In the genomic region with DNA sequence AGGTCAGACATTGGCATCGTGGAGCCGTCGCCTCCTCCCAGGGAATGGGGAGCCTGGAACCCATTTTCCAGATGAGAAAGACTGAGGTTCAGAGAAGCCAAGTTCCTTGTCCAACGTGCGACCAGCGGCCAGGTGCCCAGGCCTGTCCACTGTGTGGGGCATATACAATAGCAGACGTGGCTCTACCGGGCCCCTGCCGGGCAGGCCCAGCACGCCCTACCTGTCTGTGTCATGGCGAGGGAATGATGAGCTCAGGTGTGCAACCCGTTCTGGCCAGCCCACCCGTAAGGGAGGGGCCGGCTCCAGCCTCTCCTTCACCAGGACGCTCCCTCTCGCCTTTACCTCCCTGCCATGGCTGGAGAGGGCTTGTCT, we compare ENCODE assay signal across 9 cellular contexts. TPM values are rescaled to one million over a fixed set of nuclear protein-coding genes. Genes with fewer than 3 reads are reported as not detected.
DNase-seq lines count a peak whose midpoint lies in the region; ATAC-seq and TF ChIP-seq lines count a peak whose summit lies in the region.
"Had no signal": no experiment of that assay in that cellular context is flagged by ENCODE, and none has a peak within 500 bp of the region (broad histone marks: within the 10 kb centered on the region; RNA-seq: fewer than 3 reads in every experiment).

No MANE protein-coding gene starts in this region.

- H3K4me3 Mint-ChIP-seq in WTC11: no peak overlapping the region
- H3K4me3 Mint-ChIP-seq in stimulated activated effector memory CD8-positive, alpha-beta T cell treated with anti-CD3 and anti-CD28 coated beads, Interleukin-12 subunit alpha, Interleukin-12 subunit beta, amount 100 ng/mL, for 72 hours: peak overlapping the region; percentile 79

- H3K27ac Mint-ChIP-seq in WTC11: no peak overlapping the region
- peak overlapping the region; percentile 86 for H3K27ac Mint-ChIP-seq in stimulated activated effector memory CD8-positive, alpha-beta T cell treated with anti-CD3 and anti-CD28 coated beads, Interleukin-12 subunit alpha, Interleukin-12 subunit beta, amount 100 ng/mL, for 72 hours

- TF ChIP-seq CTCF in GM20000 (IDR thresholded peaks at IDR 0.05; ENCODE audit: extremely low read depth, missing control alignments): no peak
- TF ChIP-seq CTCF in WTC11 (IDR thresholded peaks at IDR 0.05): no peak

- CTCF ChIA-PET in WTC11 (lab: Charles Lee): interaction anchor here (0.6 to 3.2 kb wide), 5 partner anchors 8 to 186 kb away, joined by 3 to 21 read pairs (median 4); no protein-coding TSS in a partner anchor

- H3K9me3 Mint-ChIP-seq in WTC11: no peaks in the 10 kb centered on the region
- peaks cover 8% of the 10 kb centered on the region for H3K9me3 Mint-ChIP-seq in stimulated activated effector memory CD8-positive, alpha-beta T cell treated with anti-CD3 and anti-CD28 coated beads, Interleukin-12 subunit alpha, Interleukin-12 subunit beta, amount 100 ng/mL, for 72 hours

- POLR2A ChIA-PET in WTC11 (lab: Charles Lee): no interaction called here

- H3K27me3 Mint-ChIP-seq in WTC11 (ENCODE audit: low read depth): no peaks in the 10 kb centered on the region; the same call in 1 of the 2 replicates

- H3K36me3 Mint-ChIP-seq in WTC11: no peaks in the 10 kb centered on the region
- peaks cover 65% of the 10 kb centered on the region for H3K36me3 Mint-ChIP-seq in stimulated activated effector memory CD8-positive, alpha-beta T cell treated with anti-CD3 and anti-CD28 coated beads, Interleukin-12 subunit alpha, Interleukin-12 subunit beta, amount 100 ng/mL, for 72 hours

- DNase-seq in GM20000 (ENCODE audit: low spot score): peak; percentile 36
- DNase-seq in WTC11 (ENCODE audit: low spot score): no peak
- DNase-seq in stimulated activated effector memory CD8-positive, alpha-beta T cell treated with anti-CD3 and anti-CD28 coated beads, Interleukin-12 subunit alpha, Interleukin-12 subunit beta, amount 100 ng/mL, for 72 hours (ENCODE audit: low spot score in 2 of 2): no peak
- DNase-seq in NCI-H226: no peak
- no peak for DNase-seq in mucosa of gallbladder (ENCODE audit: low spot score)
- DNase-seq: amniotic stem cell, NCI-H510A treated with DMSO at 0.1 percent for 48 hours had no signal

- ATAC-seq in WTC11 (no peak), esophagus mucosa (peak; percentile 92), HG02588 (IDR thresholded peaks at IDR 0.05; ENCODE audit: unreplicated experiment) (no peak)
- ATAC-seq in stimulated activated effector memory CD8-positive, alpha-beta T cell treated with anti-CD3 and anti-CD28 coated beads, Interleukin-12 subunit alpha, Interleukin-12 subunit beta, amount 100 ng/mL, for 72 hours: no peak

- peaks cover 9% of the 10 kb centered on the region for H3K4me1 Mint-ChIP-seq in WTC11
- peaks cover 49% of the 10 kb centered on the region for H3K4me1 Mint-ChIP-seq in stimulated activated effector memory CD8-positive, alpha-beta T cell treated with anti-CD3 and anti-CD28 coated beads, Interleukin-12 subunit alpha, Interleukin-12 subunit beta, amount 100 ng/mL, for 72 hours

TF ChIP-seq in WTC11, 78 proteins besides CTCF, POLR2A, EP300 and RAD21:
- no peak for TF ChIP-seq ELF4 (CRISPR knock-in tag; IDR thresholded peaks at IDR 0.05; ENCODE audit: low read depth)
- 0 out of 2 replicates have a peak, but pooled peaks have one; percentile 17 for TF ChIP-seq GTF2I (CRISPR knock-in tag; conservative IDR thresholded peaks at IDR 0.05)

RNA-seq across cellular contexts. Expression of a gene that starts 0.8 kb away (rescaled TPM):
- total RNA-seq in WTC11 (2021) (0.22 to 0.44 TPM (median 0.37 TPM) in 3 replicates), esophagus mucosa (105 TPM), mucosa of gallbladder (6.4 TPM)

RNA-seq across cellular contexts. Expression of a gene that starts 41.9 kb away (rescaled TPM):
- total RNA-seq in WTC11 (2021) (0.27 to 0.37 TPM (median 0.28 TPM) in 3 replicates), esophagus mucosa (1.1 TPM), mucosa of gallbladder (2.4 TPM)

RNA-seq across cellular contexts. Expression of a gene that starts 42.5 kb away (rescaled TPM):
- total RNA-seq in WTC11 (2021) (22.4 to 27.2 TPM (median 23.5 TPM) in 3 replicates), esophagus mucosa (24.2 TPM), mucosa of gallbladder (93.2 TPM)

RNA-seq across cellular contexts. Expression of a gene that starts 49.1 kb away (rescaled TPM):
- total RNA-seq in WTC11 (2021) (99.9 to 113 TPM (median 105 TPM) in 3 replicates), esophagus mucosa (37.5 TPM), mucosa of gallbladder (44.9 TPM)

Comparison
In these comparisons a context has a peak if more than half of its experiments do, and no peak if none do; other contexts are left out.
1. RNA of a gene that starts 0.8 kb away (total RNA-seq): 105 TPM in esophagus mucosa (single experiment); 6.4 TPM in mucosa of gallbladder (single experiment) and 0.22 to 0.44 TPM in WTC11; every median in the first group is over 10 times any median in the second.